ENCODE assay signal across 8 cellular contexts in the genomic region with DNA sequence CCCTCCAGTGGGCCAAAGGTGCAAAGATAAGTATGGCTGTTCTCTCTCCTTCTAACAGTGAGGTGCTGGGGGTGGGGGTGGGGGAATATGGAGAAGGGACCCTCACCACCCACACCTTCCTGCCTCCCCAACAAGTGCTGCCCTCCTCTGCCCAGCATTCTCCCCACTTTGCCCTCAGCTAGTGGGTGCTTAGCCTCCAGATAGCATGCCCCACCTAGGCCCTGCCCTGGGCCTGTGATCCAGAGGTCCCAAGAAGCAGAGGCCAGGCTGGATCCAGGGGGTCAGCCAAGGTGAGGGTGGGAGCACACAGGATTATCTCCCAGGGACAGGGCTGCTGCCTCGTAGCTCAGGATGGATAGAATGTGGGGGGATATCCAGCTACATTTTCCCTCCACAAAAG. TPM values are rescaled to one million over a fixed set of nuclear protein-coding genes. Genes with fewer than 3 reads are reported as not detected.
DNase-seq lines count a peak whose midpoint lies in the region; ATAC-seq and TF ChIP-seq lines count a peak whose summit lies in the region.

No MANE protein-coding gene starts in this region.

- H3K4me3 Mint-ChIP-seq in WTC11, result peak overlapping the region; percentile 94

- H3K27me3 ChIP-seq in HAP-1 (ENCODE audit: low read depth) (no peaks in the 10 kb centered on the region), gastroesophageal sphincter (no peaks in the 10 kb centered on the region), skeletal muscle satellite cell (ENCODE audit: control insufficient read depth, insufficient read depth, low read length) (no peaks in the 10 kb centered on the region)

- peak overlapping the region; percentile 91 for H3K4me3 ChIP-seq in HAP-1
- peak overlapping the region; percentile 61 to 76 for H3K4me3 ChIP-seq in gastroesophageal sphincter
- peak overlapping the region; percentile 87 for H3K4me3 ChIP-seq in skeletal muscle satellite cell (ENCODE audit: low read length)

- no peak for TF ChIP-seq EP300 in gastroesophageal sphincter (IDR thresholded peaks at IDR 0.05)

- in situ Hi-C loops in HAP-1 (cut with MboI; ENCODE audit: low sequenced_read_pairs), result no loop called here

- H3K27ac Mint-ChIP-seq in WTC11, result no peak overlapping the region

- peak overlapping the region; percentile 96 for H3K4me2 ChIP-seq in skeletal muscle satellite cell (ENCODE audit: low read length)

- TF ChIP-seq POLR2A in gastroesophageal sphincter (IDR thresholded peaks at IDR 0.05), result no peak
- no peak for TF ChIP-seq POLR2A in GM18505 (IDR thresholded peaks at IDR 0.05; ENCODE audit: borderline replicate concordance, extremely low read depth, insufficient read depth, insufficient read length)

- H3K9me3 ChIP-seq in HAP-1, result no peaks in the 10 kb centered on the region
- H3K9me3 ChIP-seq in gastroesophageal sphincter, result no peaks in the 10 kb centered on the region
- H3K9me3 ChIP-seq in skeletal muscle satellite cell (replicated peaks; ENCODE audit: low read length), result no peaks in the 10 kb centered on the region

- DNase-seq in HAP-1 (ENCODE audit: low spot score in 2 of 2) (peak in 1 of 2 experiments; percentile 12), WTC11 (ENCODE audit: low spot score) (no peak)
- DNase-seq in stimulated activated CD8-positive, alpha-beta memory T cell treated with anti-CD3 and anti-CD28 coated beads, Interleukin-4, amount 100 ng/mL, for 48 hours, result no peak

- no peak for TF ChIP-seq CTCF in WTC11 (IDR thresholded peaks at IDR 0.05)
- no peak for TF ChIP-seq CTCF in gastroesophageal sphincter (IDR thresholded peaks at IDR 0.05)

- H3K4me1 ChIP-seq in HAP-1 (peaks cover 13% of the 10 kb centered on the region), gastroesophageal sphincter (peaks cover 2 to 80% (median 30%) of the 10 kb centered on the region in 3 donors), skeletal muscle satellite cell (ENCODE audit: control insufficient read depth, insufficient read depth, low read length) (peaks cover 26% of the 10 kb centered on the region)

- POLR2A ChIA-PET in WTC11 (lab: Charles Lee), result no interaction called here

- peak overlapping the region; percentile 80 for H3K9ac ChIP-seq in skeletal muscle satellite cell (ENCODE audit: low read depth, low read length)

- no peaks in the 10 kb centered on the region; the same call in 1 of the 2 replicates for H3K27me3 Mint-ChIP-seq in WTC11 (ENCODE audit: low read depth)

- peaks cover 16% of the 10 kb centered on the region for H3K36me3 ChIP-seq in HAP-1 (replicated peaks)
- no peaks in the 10 kb centered on the region for H3K36me3 ChIP-seq in gastroesophageal sphincter
- no peaks in the 10 kb centered on the region for H3K36me3 ChIP-seq in skeletal muscle satellite cell (ENCODE audit: insufficient read depth, low read length)

- H3K27ac ChIP-seq in gastroesophageal sphincter, result peak overlapping the region; percentile 11 to 96 (median 92)

- peaks cover 19% of the 10 kb centered on the region for H3K4me1 Mint-ChIP-seq in WTC11

- peaks cover 3% of the 10 kb centered on the region for H3K36me3 Mint-ChIP-seq in WTC11

- no peaks in the 10 kb centered on the region for H3K9me3 Mint-ChIP-seq in WTC11

- ATAC-seq in WTC11 (no peak), gastroesophageal sphincter (no peak), GM18505 (IDR thresholded peaks at IDR 0.05; ENCODE audit: unreplicated experiment) (no peak), HG02981 (IDR thresholded peaks at IDR 0.05; ENCODE audit: unreplicated experiment) (no peak), HG03354 (IDR thresholded peaks at IDR 0.05; ENCODE audit: poor library complexity, severe bottlenecking, unreplicated experiment) (no peak)

- CTCF ChIA-PET in WTC11 (lab: Charles Lee), result interaction anchor here (1.2 to 8.1 kb wide), 3 partner anchors 9 to 15 kb away, joined by 3 to 195 read pairs (median 5); a partner anchor contains a TSS

- no CpG with 5 or more reads among the region's 1 CpG for WGBS in gastroesophageal sphincter (ENCODE audit: low coverage in 1 of 2), 2 donors

TF ChIP-seq in WTC11, 78 proteins besides CTCF, POLR2A, EP300 and RAD21:
- TF ChIP-seq, protein P1, sequence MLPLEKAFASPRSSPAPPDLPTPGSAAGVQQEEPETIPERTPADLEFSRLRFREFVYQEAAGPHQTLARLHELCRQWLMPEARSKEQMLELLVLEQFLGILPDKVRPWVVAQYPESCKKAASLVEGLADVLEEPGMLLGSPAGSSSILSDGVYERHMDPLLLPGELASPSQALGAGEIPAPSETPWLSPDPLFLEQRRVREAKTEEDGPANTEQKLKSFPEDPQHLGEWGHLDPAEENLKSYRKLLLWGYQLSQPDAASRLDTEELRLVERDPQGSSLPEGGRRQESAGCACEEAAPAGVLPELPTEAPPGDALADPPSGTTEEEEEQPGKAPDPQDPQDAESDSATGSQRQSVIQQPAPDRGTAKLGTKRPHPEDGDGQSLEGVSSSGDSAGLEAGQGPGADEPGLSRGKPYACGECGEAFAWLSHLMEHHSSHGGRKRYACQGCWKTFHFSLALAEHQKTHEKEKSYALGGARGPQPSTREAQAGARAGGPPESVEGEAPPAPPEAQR (CRISPR knock-in tag; IDR thresholded peaks at IDR 0.05), result no peak
- TF ChIP-seq TCF7 (CRISPR knock-in tag; IDR thresholded peaks at IDR 0.05; ENCODE audit: low read depth) (no peak), CREB1 (CRISPR knock-in tag; IDR thresholded peaks at IDR 0.05) (no peak), ZNF317 (CRISPR knock-in tag; IDR thresholded peaks at IDR 0.05; ENCODE audit: borderline replicate concordance, low read depth) (no peak)
- TF ChIP-seq, protein P2, sequence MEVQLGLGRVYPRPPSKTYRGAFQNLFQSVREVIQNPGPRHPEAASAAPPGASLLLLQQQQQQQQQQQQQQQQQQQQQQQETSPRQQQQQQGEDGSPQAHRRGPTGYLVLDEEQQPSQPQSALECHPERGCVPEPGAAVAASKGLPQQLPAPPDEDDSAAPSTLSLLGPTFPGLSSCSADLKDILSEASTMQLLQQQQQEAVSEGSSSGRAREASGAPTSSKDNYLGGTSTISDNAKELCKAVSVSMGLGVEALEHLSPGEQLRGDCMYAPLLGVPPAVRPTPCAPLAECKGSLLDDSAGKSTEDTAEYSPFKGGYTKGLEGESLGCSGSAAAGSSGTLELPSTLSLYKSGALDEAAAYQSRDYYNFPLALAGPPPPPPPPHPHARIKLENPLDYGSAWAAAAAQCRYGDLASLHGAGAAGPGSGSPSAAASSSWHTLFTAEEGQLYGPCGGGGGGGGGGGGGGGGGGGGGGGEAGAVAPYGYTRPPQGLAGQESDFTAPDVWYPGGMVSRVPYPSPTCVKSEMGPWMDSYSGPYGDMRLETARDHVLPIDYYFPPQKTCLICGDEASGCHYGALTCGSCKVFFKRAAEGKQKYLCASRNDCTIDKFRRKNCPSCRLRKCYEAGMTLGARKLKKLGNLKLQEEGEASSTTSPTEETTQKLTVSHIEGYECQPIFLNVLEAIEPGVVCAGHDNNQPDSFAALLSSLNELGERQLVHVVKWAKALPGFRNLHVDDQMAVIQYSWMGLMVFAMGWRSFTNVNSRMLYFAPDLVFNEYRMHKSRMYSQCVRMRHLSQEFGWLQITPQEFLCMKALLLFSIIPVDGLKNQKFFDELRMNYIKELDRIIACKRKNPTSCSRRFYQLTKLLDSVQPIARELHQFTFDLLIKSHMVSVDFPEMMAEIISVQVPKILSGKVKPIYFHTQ (CRISPR knock-in tag; IDR thresholded peaks at IDR 0.05), result no peak
- TF ChIP-seq, protein P3, sequence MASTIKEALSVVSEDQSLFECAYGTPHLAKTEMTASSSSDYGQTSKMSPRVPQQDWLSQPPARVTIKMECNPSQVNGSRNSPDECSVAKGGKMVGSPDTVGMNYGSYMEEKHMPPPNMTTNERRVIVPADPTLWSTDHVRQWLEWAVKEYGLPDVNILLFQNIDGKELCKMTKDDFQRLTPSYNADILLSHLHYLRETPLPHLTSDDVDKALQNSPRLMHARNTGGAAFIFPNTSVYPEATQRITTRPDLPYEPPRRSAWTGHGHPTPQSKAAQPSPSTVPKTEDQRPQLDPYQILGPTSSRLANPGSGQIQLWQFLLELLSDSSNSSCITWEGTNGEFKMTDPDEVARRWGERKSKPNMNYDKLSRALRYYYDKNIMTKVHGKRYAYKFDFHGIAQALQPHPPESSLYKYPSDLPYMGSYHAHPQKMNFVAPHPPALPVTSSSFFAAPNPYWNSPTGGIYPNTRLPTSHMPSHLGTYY (CRISPR knock-in tag; IDR thresholded peaks at IDR 0.05), result no peak

RNA-seq across cellular contexts. Expression of a gene that starts 1.2 kb away (rescaled TPM):
- total RNA-seq in WTC11 (2021) (109 to 129 TPM (median 113 TPM) in 3 replicates), gastroesophageal sphincter (10 to 100 TPM; 36.1 to 74.7 (median 59.3) TPM)
- total RNA-seq in skeletal muscle satellite cell (2012; rRNA removed), result 43.9 and 63.1 TPM in 2 replicates

RNA-seq across cellular contexts. Expression of a gene that starts 14.9 kb away (rescaled TPM):
- 0.41 to 0.72 TPM (median 0.64 TPM) in 3 replicates for total RNA-seq in WTC11 (2021)
- total RNA-seq in gastroesophageal sphincter, result not detected
- total RNA-seq in skeletal muscle satellite cell (2012; rRNA removed), result not detected in 2 replicates

RNA-seq across cellular contexts. Expression of a gene that starts 20.2 kb away (rescaled TPM):
- total RNA-seq in WTC11 (2021) (55.3 to 58.7 TPM (median 57.6 TPM) in 3 replicates), gastroesophageal sphincter (100 to 1,000 TPM; 134 to 200 (median 139) TPM)
- 125 and 146 TPM in 2 replicates for total RNA-seq in skeletal muscle satellite cell (2012; rRNA removed)

RNA-seq across cellular contexts. Expression of a gene that starts 29.7 kb away (rescaled TPM):
- total RNA-seq in WTC11 (2021) (35.2 to 37.5 TPM (median 37.4 TPM) in 3 replicates), gastroesophageal sphincter (10 to 100 TPM; 14.5 to 39.7 (median 38.4) TPM)
- 26.6 and 32.2 TPM in 2 replicates for total RNA-seq in skeletal muscle satellite cell (2012; rRNA removed)

RNA-seq across cellular contexts. Expression of a gene that starts 33.9 kb away (rescaled TPM):
- 6.3 to 8.5 TPM (median 8.2 TPM) in 3 replicates for total RNA-seq in WTC11 (2021)
- total RNA-seq in gastroesophageal sphincter, result 10 to 100 TPM in 2 of 4 donors, 1 to 10 TPM in 2; 9.6 to 19.3 (median 14.4) TPM
- 0.22 TPM in 1 of 2 replicates, not detected in the other for total RNA-seq in skeletal muscle satellite cell (2012; rRNA removed)
